Comparison of ENCODE assay signal across 13 cellular contexts in the genomic region with DNA sequence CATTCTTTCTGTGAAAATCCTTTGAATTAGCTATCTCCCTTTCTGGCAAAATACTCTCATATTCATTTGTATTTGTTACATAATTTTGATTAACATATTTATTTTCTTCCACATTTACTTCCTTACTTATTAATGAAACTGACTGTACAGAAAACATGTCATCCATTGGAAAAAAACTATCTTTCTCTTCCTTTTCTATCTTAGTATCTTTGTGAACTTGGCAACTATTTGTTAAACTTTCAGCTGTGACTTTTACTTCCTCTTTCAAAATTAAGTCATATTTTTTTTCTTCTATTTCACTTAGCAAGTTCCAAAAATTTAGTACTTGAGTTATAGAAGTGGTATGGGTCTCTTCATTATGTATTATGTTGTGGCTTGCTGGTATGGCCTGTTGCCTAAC.
A peak's percentile ranks its signal among the peaks of the same experiment; 100 is the strongest.
DNase-seq lines count a peak whose midpoint lies in the region; ATAC-seq lines count a peak whose summit lies in the region.
"Had no signal": no experiment of that assay in that cellular context is flagged by ENCODE, and none has a peak within 500 bp of the region (broad histone marks: within the 10 kb centered on the region; RNA-seq: fewer than 3 reads in every experiment).

No MANE protein-coding gene starts in this region.

- H3K9ac ChIP-seq in SK-N-MC (ENCODE audit: insufficient read length): no peak overlapping the region
- H3K9ac ChIP-seq: BLaER1 treated with 17β-estradiol and CSF1 and Interleukin-3, amounts not matched to agents 10 nM and 100 nM; GM23248 had no signal

- H3K36me3 ChIP-seq in SK-N-MC (ENCODE audit: insufficient read depth, low read length): no peaks in the 10 kb centered on the region
- H3K36me3 ChIP-seq: BLaER1 treated with 17β-estradiol and CSF1 and Interleukin-3, amounts not matched to agents 10 nM and 100 nM; lower lobe of right lung had no signal

- H3K9me3 ChIP-seq in SK-N-MC (ENCODE audit: low read depth, low read length): no peaks in the 10 kb centered on the region
- H3K9me3 ChIP-seq: BLaER1 treated with 17β-estradiol and CSF1 and Interleukin-3, amounts not matched to agents 10 nM and 100 nM; lower lobe of right lung had no signal

- no peak for DNase-seq in SK-N-MC (ENCODE audit: low read depth, low spot score)
- DNase-seq in stimulated activated CD4-positive, alpha-beta T cell treated with anti-CD3 and anti-CD28 coated beads, Interleukin-12 subunit alpha, Interleukin-12 subunit beta, amount 100 ng/mL, for 4 hours: no peak
- DNase-seq in activated CD4-positive, alpha-beta T cell treated with anti-CD3 and anti-CD28 coated beads for 48 hours: no peak
- DNase-seq: activated CD4-positive, CD25-positive, alpha-beta regulatory T cell treated with anti-CD3 and anti-CD28 coated beads, Interleukin-2, amount 50 U/mL, for 72 hours; GM23248; lower lobe of right lung; NCI-H446 treated with DMSO at 0.1 percent for 48 hours had no signal

- H3K4me3 ChIP-seq in SK-N-MC: no peak overlapping the region
- H3K4me3 ChIP-seq: BLaER1 treated with 17β-estradiol and CSF1 and Interleukin-3, amounts not matched to agents 10 nM and 100 nM; GM23248; lower lobe of right lung had no signal

- peak overlapping the region; percentile 83 for H3K27ac ChIP-seq in SK-N-MC
- H3K27ac ChIP-seq: GM23248, lower lobe of right lung had no signal

- ATAC-seq in GM18519 (IDR thresholded peaks at IDR 0.05; ENCODE audit: low FRiP score, unreplicated experiment): peak; percentile 35
- ATAC-seq in GM21576 (IDR thresholded peaks at IDR 0.05; ENCODE audit: unreplicated experiment): peak; percentile 41
- peak; percentile 33 for ATAC-seq in HG03175 (IDR thresholded peaks at IDR 0.05; ENCODE audit: unreplicated experiment)
- ATAC-seq in HG03135 (IDR thresholded peaks at IDR 0.05; ENCODE audit: unreplicated experiment): no peak
- no peak for ATAC-seq in HG03280 (IDR thresholded peaks at IDR 0.05; ENCODE audit: unreplicated experiment)
- ATAC-seq: lower lobe of right lung had no signal

Comparison
In these comparisons a context has a peak if more than half of its experiments do, and no peak if none do; other contexts are left out.
1. ATAC-seq: peak in GM18519 (single experiment), GM21576 (single experiment) and HG03175 (single experiment); none in HG03135 (single experiment) and HG03280 (single experiment).